1 cellular context compared by ENCODE assay signal in genomic region chr14:102314242-102315011, GRCh38.
TF ChIP-seq lines count a peak whose summit lies in the region.

No MANE protein-coding gene starts in this region.

TF ChIP-seq in HEK293, 187 proteins besides CTCF, POLR2A, EP300 and RAD21 (continued from another document and continues in another):
- TF ChIP-seq HIC1 (tag by site-specific recombination; IDR thresholded peaks at IDR 0.05) (peak; percentile 97), ZSCAN30 (tag by site-specific recombination; IDR thresholded peaks at IDR 0.05) (peak; percentile 78; the same call in 1 of the 2 replicates), ZBTB49 (tag by site-specific recombination; IDR thresholded peaks at IDR 0.05; ENCODE audit: low read depth) (no peak), ZNF112 (tag by site-specific recombination; IDR thresholded peaks at IDR 0.05) (no peak), SP7 (tag by site-specific recombination; IDR thresholded peaks at IDR 0.05) (peak; percentile 84), ZNF785 (tag by site-specific recombination; IDR thresholded peaks at IDR 0.05) (peak; percentile 91; the same call in 1 of the 2 replicates), SP2 (tag by site-specific recombination; IDR thresholded peaks at IDR 0.05) (peak; percentile 10; the same call in 1 of the 2 replicates), ZNF239 (tag by site-specific recombination; IDR thresholded peaks at IDR 0.05) (no peak), BCL11A (tag by site-specific recombination; IDR thresholded peaks at IDR 0.05; ENCODE audit: low read depth) (peak; percentile 53; the same call in 1 of the 2 replicates), ZNF488 (tag by site-specific recombination; IDR thresholded peaks at IDR 0.05) (no peak), IKZF3 (tag by site-specific recombination; IDR thresholded peaks at IDR 0.05) (peak; percentile 92), ZBTB20 (tag by site-specific recombination; IDR thresholded peaks at IDR 0.05) (peak; percentile 57; the same call in 1 of the 2 replicates), MZF1 (tag by site-specific recombination; IDR thresholded peaks at IDR 0.05; ENCODE audit: borderline replicate concordance) (no peak), ZNF2 (tag by site-specific recombination; IDR thresholded peaks at IDR 0.05) (peak; percentile 98), ZNF341 (tag by site-specific recombination; IDR thresholded peaks at IDR 0.05; ENCODE audit: low read depth) (peak; percentile 53; the same call in 1 of the 2 replicates), ZNF132 (tag by site-specific recombination; IDR thresholded peaks at IDR 0.05; ENCODE audit: borderline replicate concordance) (no peak), ZBTB10 (tag by site-specific recombination; IDR thresholded peaks at IDR 0.05) (peak; percentile 84; the same call in 1 of the 2 replicates), PRDM10 (tag by site-specific recombination; IDR thresholded peaks at IDR 0.05) (peak; percentile 44; the same call in 1 of the 2 replicates), ZSCAN18 (tag by site-specific recombination; IDR thresholded peaks at IDR 0.05) (no peak), TSHZ1 (tag by site-specific recombination; IDR thresholded peaks at IDR 0.05; ENCODE audit: borderline replicate concordance) (peak; percentile 62; the same call in 1 of the 2 replicates), ZNF837 (tag by site-specific recombination; IDR thresholded peaks at IDR 0.05) (no peak), ZNF777 (tag by site-specific recombination; IDR thresholded peaks at IDR 0.05; ENCODE audit: borderline replicate concordance) (peak; percentile 88; the same call in 1 of the 2 replicates), ATF2 (tag by site-specific recombination; IDR thresholded peaks at IDR 0.05; ENCODE audit: low read depth) (peak; percentile 56; the same call in 1 of the 2 replicates), ZBTB48 (tag by site-specific recombination; IDR thresholded peaks at IDR 0.05) (peak; percentile 67; the same call in 1 of the 2 replicates), YY2 (tag by site-specific recombination; IDR thresholded peaks at IDR 0.05) (0 out of 2 replicates have a peak, but pooled peaks have one; percentile 12), ZNF24 (tag by site-specific recombination; IDR thresholded peaks at IDR 0.05) (peak; percentile 67; the same call in 1 of the 2 replicates), ZIC2 (tag by site-specific recombination; IDR thresholded peaks at IDR 0.05) (peak; percentile 97), ZFHX2 (tag by site-specific recombination; conservative IDR thresholded peaks at IDR 0.05) (peak; percentile 87), ZNF639 (tag by site-specific recombination; IDR thresholded peaks at IDR 0.05) (peak; percentile 39; the same call in 1 of the 2 replicates), FEZF1 (tag by site-specific recombination; IDR thresholded peaks at IDR 0.05) (0 out of 2 replicates have a peak, but pooled peaks have one; percentile 6), PBX3 (CRISPR knock-in tag; IDR thresholded peaks at IDR 0.05) (0 out of 2 replicates have a peak, but pooled peaks have one; percentile 48), KLF7 (tag by site-specific recombination; IDR thresholded peaks at IDR 0.05; ENCODE audit: borderline replicate concordance) (0 out of 2 replicates have a peak, but pooled peaks have one; percentile 48), ZNF433 (tag by site-specific recombination; IDR thresholded peaks at IDR 0.05; ENCODE audit: low read depth) (no peak), ZNF146 (tag by site-specific recombination; IDR thresholded peaks at IDR 0.05) (no peak)
